Comparison of ENCODE assay signal across 9 cellular contexts in genomic region chr10:75407296-75407715, GRCh38. TPM values are rescaled to one million over a fixed set of nuclear protein-coding genes. Genes with fewer than 3 reads are reported as not detected.
A peak's percentile ranks its signal among the peaks of the same experiment; 100 is the strongest.
DNase-seq lines count a peak whose midpoint lies in the region; ATAC-seq, FAIRE-seq and TF ChIP-seq lines count a peak whose summit lies in the region.
"Had no signal": no experiment of that assay in that cellular context is flagged by ENCODE, and none has a peak within 500 bp of the region (broad histone marks: within the 10 kb centered on the region; RNA-seq: fewer than 3 reads in every experiment).

No MANE protein-coding gene starts in this region.

- H3K4me3 ChIP-seq in CD4-positive, alpha-beta memory T cell (ENCODE audit: low read length in 2 of 2), result no peak overlapping the region
- peak overlapping the region; percentile 64 to 96 (median 90) for H3K4me3 ChIP-seq in esophagus squamous epithelium
- no peak overlapping the region for H3K4me3 ChIP-seq in osteoblast (ENCODE audit: insufficient read depth, low read length)

- POLR2A ChIA-PET in CD4-positive, alpha-beta memory T cell (lab: Charles Lee; ENCODE audit: partially characterized antibody), result no interaction called here

- intact Hi-C loops in CD4-positive, alpha-beta memory T cell (cut with micrococcal nuclease), result no loop called here
- intact Hi-C loops in esophagus squamous epithelium (cut with DNase I), result loop anchor here (10.0 kb wide), 1 partner anchor 247 kb away; no protein-coding TSS in a partner anchor

- CTCF ChIA-PET in CD4-positive, alpha-beta memory T cell (lab: Charles Lee; ENCODE audit: partially characterized antibody), result no interaction called here

- H3K4me3 Mint-ChIP-seq in CD4-positive, alpha-beta memory T cell, result peak overlapping the region; percentile 36 to 78 (median 68)
- peak overlapping the region; percentile 78 for H3K4me3 Mint-ChIP-seq in T-helper 17 cell

- peaks cover 14 to 45% (median 30%) of the 10 kb centered on the region in 4 donors for H3K4me1 Mint-ChIP-seq in CD4-positive, alpha-beta memory T cell
- peaks cover 16% of the 10 kb centered on the region for H3K4me1 Mint-ChIP-seq in T-helper 17 cell

- peaks cover 3 to 4% of the 10 kb centered on the region in 2 donors for H3K36me3 Mint-ChIP-seq in CD4-positive, alpha-beta memory T cell
- peaks cover 11% of the 10 kb centered on the region for H3K36me3 Mint-ChIP-seq in T-helper 17 cell (ENCODE audit: low read depth)

- H3K9me3 Mint-ChIP-seq in CD4-positive, alpha-beta memory T cell, result peaks cover 0 to 4% (median 0%) of the 10 kb centered on the region in 8 donors

- peaks cover 55 to 61% of the 10 kb centered on the region in 2 donors for H3K27me3 Mint-ChIP-seq in CD4-positive, alpha-beta memory T cell
- peaks cover 76% of the 10 kb centered on the region for H3K27me3 Mint-ChIP-seq in T-helper 17 cell

- TF ChIP-seq POLR2A in esophagus squamous epithelium (IDR thresholded peaks at IDR 0.05), result no peak

- H4K20me1 ChIP-seq in osteoblast (ENCODE audit: insufficient read depth, low read length), result peaks cover 2% of the 10 kb centered on the region

- H3K4me1 ChIP-seq in CD4-positive, alpha-beta memory T cell (ENCODE audit: insufficient read depth, low read length), result peaks cover 43% of the 10 kb centered on the region
- H3K4me1 ChIP-seq in esophagus squamous epithelium (peaks cover 23 to 87% (median 24%) of the 10 kb centered on the region in 3 donors), osteoblast (ENCODE audit: insufficient read depth, low read length) (peaks cover 12% of the 10 kb centered on the region)

- no peaks in the 10 kb centered on the region for H3K36me3 ChIP-seq in CD4-positive, alpha-beta memory T cell (ENCODE audit: insufficient read depth, low read length)
- H3K36me3 ChIP-seq in esophagus squamous epithelium (no peaks in the 10 kb centered on the region), osteoblast (ENCODE audit: insufficient read depth, low read length) (no peaks in the 10 kb centered on the region)

- no peaks in the 10 kb centered on the region for H3K9me3 ChIP-seq in CD4-positive, alpha-beta memory T cell (ENCODE audit: control insufficient read depth in 1 of 2, low read length in 2 of 2)
- no peaks in the 10 kb centered on the region for H3K9me3 ChIP-seq in T-helper 17 cell (ENCODE audit: control insufficient read depth, low read length, poor library complexity, severe bottlenecking)
- H3K9me3 ChIP-seq in esophagus squamous epithelium, result no peaks in the 10 kb centered on the region
- H3K9me3 ChIP-seq in osteoblast (ENCODE audit: low read depth, low read length), result no peaks in the 10 kb centered on the region

- no peak overlapping the region for H2AFZ ChIP-seq in osteoblast (ENCODE audit: low read length)

- peak in 1 of 6 experiments; percentile 9 for TF ChIP-seq CTCF in esophagus squamous epithelium (IDR thresholded peaks at IDR 0.05)
- TF ChIP-seq CTCF in osteoblast (IDR thresholded peaks at IDR 0.05; ENCODE audit: extremely low read depth, low read depth, low read length), result no peak

- H3K4me2 ChIP-seq in osteoblast (ENCODE audit: insufficient read depth, low read length), result peak overlapping the region; percentile 91

- ATAC-seq in T-helper 17 cell (no peak), HG02981 (IDR thresholded peaks at IDR 0.05; ENCODE audit: unreplicated experiment) (no peak), GM21786 (IDR thresholded peaks at IDR 0.05; ENCODE audit: unreplicated experiment) (no peak)

- peaks cover 35% of the 10 kb centered on the region for H3K27me3 ChIP-seq in CD4-positive, alpha-beta memory T cell (ENCODE audit: insufficient read depth, low read length)
- H3K27me3 ChIP-seq in esophagus squamous epithelium, result peaks cover 0 to 20% (median 0%) of the 10 kb centered on the region in 4 donors
- peaks cover 8% of the 10 kb centered on the region for H3K27me3 ChIP-seq in osteoblast (ENCODE audit: insufficient read depth, low read length)

- DNase-seq in CD4-positive, alpha-beta memory T cell, result no peak
- DNase-seq in T-helper 17 cell (no peak), esophagus squamous epithelium (lab: John Stamatoyannopoulos, UW) (no peak), osteoblast (ENCODE audit: insufficient read length, low spot score, missing footprints) (no peak), GM19239 (ENCODE audit: insufficient read length, low spot score) (no peak)
- DNase-seq in stimulated activated CD4-positive, alpha-beta T cell treated with anti-CD3 and anti-CD28 coated beads, Interleukin-15, amount 100 ng/mL, for 24 hours, result no peak
- DNase-seq: T-helper 9 cell had no signal

- H3K27ac ChIP-seq in CD4-positive, alpha-beta memory T cell (ENCODE audit: low read depth, low read length), result no peak overlapping the region
- H3K27ac ChIP-seq in esophagus squamous epithelium (peak overlapping the region; percentile 92 to 99 (median 98)), osteoblast (ENCODE audit: low read depth, low read length) (no peak overlapping the region)

- peaks cover 6% of the 10 kb centered on the region for H3K79me2 ChIP-seq in osteoblast (ENCODE audit: insufficient read depth, low read length)

- 14 to 56% methylated on average over 9 to 10 of the region's 33 CpGs for WGBS in esophagus squamous epithelium, 2 donors

- H3K27ac Mint-ChIP-seq in CD4-positive, alpha-beta memory T cell, result no peak overlapping the region
- H3K27ac Mint-ChIP-seq in T-helper 17 cell, result no peak overlapping the region

- FAIRE-seq in GM19239 (lab: Jason Lieb, UNC), result no peak

RNA-seq across cellular contexts. Expression of gene ZNF503, which starts 5.7 kb away (rescaled TPM):
- total RNA-seq in CD4-positive, alpha-beta memory T cell, result under 1 TPM in 1 of 2 experiments, not detected in 1; 0.12 TPM
- polyA plus RNA-seq in CD4-positive, alpha-beta memory T cell, result not detected
- total RNA-seq in T-helper 17 cell, result under 1 TPM; 0.12 to 0.50 TPM
- total RNA-seq in esophagus squamous epithelium, result 10 to 100 TPM in 3 of 4 donors, 1 to 10 TPM in 1; 9.7 to 17.5 (median 14.8) TPM
- 18.5 and 19.4 TPM in 2 replicates for total RNA-seq in osteoblast

RNA-seq across cellular contexts. Expression of gene LRMDA, which starts 24.1 kb away (rescaled TPM):
- not detected for total RNA-seq in CD4-positive, alpha-beta memory T cell
- not detected for polyA plus RNA-seq in CD4-positive, alpha-beta memory T cell
- total RNA-seq in T-helper 17 cell, result not detected
- 10 to 100 TPM in 1 of 4 donors, 1 to 10 TPM in 1, under 1 TPM in 1, not detected in 1; 0.88 to 14.1 (median 5.1) TPM for total RNA-seq in esophagus squamous epithelium
- total RNA-seq in osteoblast, result 17.1 and 18.5 TPM in 2 replicates

Comparison
In these comparisons a context has a peak if more than half of its experiments do, and no peak if none do; other contexts are left out.
1. H3K27ac ChIP-seq: peak in esophagus squamous epithelium (4 of 4); none in CD4-positive, alpha-beta memory T cell (single experiment) and osteoblast (single experiment).
2. H3K4me3 ChIP-seq: peak in esophagus squamous epithelium (4 of 4); none in CD4-positive, alpha-beta memory T cell (0 of 2) and osteoblast (single experiment).
3. RNA of gene ZNF503, which starts 5.7 kb away (total RNA-seq): 18.5 to 19.4 TPM in osteoblast and 9.7 to 17.5 TPM in esophagus squamous epithelium; 0.12 to 0.50 TPM in T-helper 17 cell and 0.12 TPM in CD4-positive, alpha-beta memory T cell; every median in the first group is over 4 times any median in the second.